1 cellular context compared by ENCODE assay signal in the genomic region with DNA sequence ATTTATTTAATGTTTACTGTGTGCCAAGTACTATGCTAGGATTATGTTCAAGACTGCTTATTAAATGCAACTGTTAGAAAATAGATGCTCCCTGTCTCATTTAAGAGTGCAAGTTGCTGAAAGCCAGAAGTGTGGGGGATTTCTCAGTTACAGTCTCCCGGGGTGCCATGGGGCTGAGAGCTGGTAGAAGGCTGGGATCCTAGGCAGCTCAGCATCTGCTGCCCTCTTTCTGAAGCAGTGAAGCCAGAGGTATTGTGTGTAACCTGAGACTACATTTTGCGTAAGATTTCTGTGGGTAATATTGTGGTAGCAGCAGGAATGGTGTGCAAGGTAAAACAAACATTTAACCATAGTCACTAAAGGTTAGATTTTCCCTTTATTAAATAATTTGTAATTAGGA.
TF ChIP-seq lines count a peak whose summit lies in the region.

No MANE protein-coding gene starts in this region.

TF ChIP-seq in GM23338, 12 proteins besides CTCF, POLR2A, EP300 and RAD21 (continued from another document):
- TF ChIP-seq, protein P1, sequence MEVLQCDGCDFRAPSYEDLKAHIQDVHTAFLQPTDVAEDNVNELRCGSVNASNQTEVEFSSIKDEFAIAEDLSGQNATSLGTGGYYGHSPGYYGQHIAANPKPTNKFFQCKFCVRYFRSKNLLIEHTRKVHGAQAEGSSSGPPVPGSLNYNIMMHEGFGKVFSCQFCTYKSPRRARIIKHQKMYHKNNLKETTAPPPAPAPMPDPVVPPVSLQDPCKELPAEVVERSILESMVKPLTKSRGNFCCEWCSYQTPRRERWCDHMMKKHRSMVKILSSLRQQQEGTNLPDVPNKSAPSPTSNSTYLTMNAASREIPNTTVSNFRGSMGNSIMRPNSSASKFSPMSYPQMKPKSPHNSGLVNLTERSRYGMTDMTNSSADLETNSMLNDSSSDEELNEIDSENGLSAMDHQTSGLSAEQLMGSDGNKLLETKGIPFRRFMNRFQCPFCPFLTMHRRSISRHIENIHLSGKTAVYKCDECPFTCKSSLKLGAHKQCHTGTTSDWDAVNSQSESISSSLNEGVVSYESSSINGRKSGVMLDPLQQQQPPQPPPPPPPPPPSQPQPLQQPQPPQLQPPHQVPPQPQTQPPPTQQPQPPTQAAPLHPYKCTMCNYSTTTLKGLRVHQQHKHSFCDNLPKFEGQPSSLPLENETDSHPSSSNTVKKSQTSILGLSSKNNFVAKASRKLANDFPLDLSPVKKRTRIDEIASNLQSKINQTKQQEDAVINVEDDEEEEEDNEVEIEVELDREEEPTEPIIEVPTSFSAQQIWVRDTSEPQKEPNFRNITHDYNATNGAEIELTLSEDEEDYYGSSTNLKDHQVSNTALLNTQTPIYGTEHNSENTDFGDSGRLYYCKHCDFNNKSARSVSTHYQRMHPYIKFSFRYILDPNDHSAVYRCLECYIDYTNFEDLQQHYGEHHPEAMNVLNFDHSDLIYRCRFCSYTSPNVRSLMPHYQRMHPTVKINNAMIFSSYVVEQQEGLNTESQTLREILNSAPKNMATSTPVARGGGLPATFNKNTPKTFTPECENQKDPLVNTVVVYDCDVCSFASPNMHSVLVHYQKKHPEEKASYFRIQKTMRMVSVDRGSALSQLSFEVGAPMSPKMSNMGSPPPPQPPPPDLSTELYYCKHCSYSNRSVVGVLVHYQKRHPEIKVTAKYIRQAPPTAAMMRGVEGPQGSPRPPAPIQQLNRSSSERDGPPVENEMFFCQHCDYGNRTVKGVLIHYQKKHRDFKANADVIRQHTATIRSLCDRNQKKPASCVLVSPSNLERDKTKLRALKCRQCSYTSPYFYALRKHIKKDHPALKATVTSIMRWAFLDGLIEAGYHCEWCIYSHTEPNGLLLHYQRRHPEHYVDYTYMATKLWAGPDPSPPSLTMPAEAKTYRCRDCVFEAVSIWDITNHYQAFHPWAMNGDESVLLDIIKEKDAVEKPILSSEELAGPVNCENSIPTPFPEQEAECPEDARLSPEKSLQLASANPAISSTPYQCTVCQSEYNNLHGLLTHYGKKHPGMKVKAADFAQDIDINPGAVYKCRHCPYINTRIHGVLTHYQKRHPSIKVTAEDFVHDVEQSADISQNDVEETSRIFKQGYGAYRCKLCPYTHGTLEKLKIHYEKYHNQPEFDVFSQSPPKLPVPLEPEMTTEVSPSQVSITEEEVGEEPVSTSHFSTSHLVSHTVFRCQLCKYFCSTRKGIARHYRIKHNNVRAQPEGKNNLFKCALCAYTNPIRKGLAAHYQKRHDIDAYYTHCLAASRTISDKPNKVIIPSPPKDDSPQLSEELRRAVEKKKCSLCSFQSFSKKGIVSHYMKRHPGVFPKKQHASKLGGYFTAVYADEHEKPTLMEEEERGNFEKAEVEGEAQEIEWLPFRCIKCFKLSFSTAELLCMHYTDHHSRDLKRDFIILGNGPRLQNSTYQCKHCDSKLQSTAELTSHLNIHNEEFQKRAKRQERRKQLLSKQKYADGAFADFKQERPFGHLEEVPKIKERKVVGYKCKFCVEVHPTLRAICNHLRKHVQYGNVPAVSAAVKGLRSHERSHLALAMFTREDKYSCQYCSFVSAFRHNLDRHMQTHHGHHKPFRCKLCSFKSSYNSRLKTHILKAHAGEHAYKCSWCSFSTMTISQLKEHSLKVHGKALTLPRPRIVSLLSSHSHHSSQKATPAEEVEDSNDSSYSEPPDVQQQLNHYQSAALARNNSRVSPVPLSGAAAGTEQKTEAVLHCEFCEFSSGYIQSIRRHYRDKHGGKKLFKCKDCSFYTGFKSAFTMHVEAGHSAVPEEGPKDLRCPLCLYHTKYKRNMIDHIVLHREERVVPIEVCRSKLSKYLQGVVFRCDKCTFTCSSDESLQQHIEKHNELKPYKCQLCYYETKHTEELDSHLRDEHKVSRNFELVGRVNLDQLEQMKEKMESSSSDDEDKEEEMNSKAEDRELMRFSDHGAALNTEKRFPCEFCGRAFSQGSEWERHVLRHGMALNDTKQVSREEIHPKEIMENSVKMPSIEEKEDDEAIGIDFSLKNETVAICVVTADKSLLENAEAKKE (CRISPR knock-in tag; IDR thresholded peaks at IDR 0.05): no peak
- TF ChIP-seq ZNF331 (CRISPR knock-in tag; IDR thresholded peaks at IDR 0.05; ENCODE audit: low read depth) (no peak), JUNB (IDR thresholded peaks at IDR 0.05; ENCODE audit: unreplicated experiment) (no peak), CREB1 (CRISPR knock-in tag; IDR thresholded peaks at IDR 0.05; ENCODE audit: low read depth) (no peak), EZH2 (IDR thresholded peaks at IDR 0.05; ENCODE audit: low read depth, unreplicated experiment) (no peak), ZNF114 (CRISPR knock-in tag; IDR thresholded peaks at IDR 0.05) (no peak)
